In the genomic region with DNA sequence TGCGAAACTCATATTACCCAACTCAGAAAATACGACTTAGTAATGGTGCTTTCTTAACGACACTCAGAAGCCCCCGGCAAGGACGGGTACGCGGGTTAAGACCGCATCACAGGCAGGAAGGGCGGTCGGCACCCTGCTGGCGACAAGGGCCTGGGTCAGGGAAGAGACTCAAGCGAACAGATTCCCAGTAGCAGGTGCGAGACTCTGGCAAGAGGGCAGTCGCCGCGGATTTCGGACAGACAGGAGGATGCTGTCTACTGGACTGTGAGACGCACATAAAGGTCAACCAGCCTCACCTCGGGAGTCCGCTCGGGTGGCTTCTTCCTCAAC, we compare ENCODE assay signal across 8 cellular contexts. TPM values are rescaled to one million over a fixed set of nuclear protein-coding genes. Genes with fewer than 3 reads are reported as not detected.
DNase-seq lines count a peak whose midpoint lies in the region; ATAC-seq and TF ChIP-seq lines count a peak whose summit lies in the region.

No MANE protein-coding gene starts in this region.

- 0 to 1% methylated on average over 19 to 21 of the region's 21 CpGs for WGBS in endodermal cell (ENCODE audit: insufficient coverage in 1 of 2, insufficient read length in 1 of 2), 2 experiments

- peak; percentile 20 for ATAC-seq in HG02610 (IDR thresholded peaks at IDR 0.05; ENCODE audit: unreplicated experiment)

- H3K4me1 ChIP-seq in endodermal cell (ENCODE audit: control insufficient read depth, insufficient read depth, low read length) (no peaks in the 10 kb centered on the region), mucosa of rectum (ENCODE audit: control insufficient read depth in 2 of 2, insufficient read depth in 2 of 2, low read length in 2 of 2) (peaks cover 15 to 32% of the 10 kb centered on the region in 2 donors)

- H3K4me1 Mint-ChIP-seq in activated CD4-positive, alpha-beta T cell treated with anti-CD3 and anti-CD28 coated beads, Interleukin-2, amount 10 ng/mL, durations not matched to agents 7 days and 5 days = peaks cover 28% of the 10 kb centered on the region
- peaks cover 13% of the 10 kb centered on the region for H3K4me1 Mint-ChIP-seq in endodermal cell

- H3K27me3 ChIP-seq in endodermal cell (ENCODE audit: control insufficient read depth, insufficient read depth, low read length, poor library complexity, severe bottlenecking) (no peaks in the 10 kb centered on the region), mucosa of rectum (ENCODE audit: control insufficient read depth in 2 of 2, insufficient read depth in 2 of 2, low read length in 2 of 2) (no peaks in the 10 kb centered on the region)

- H3K9me3 ChIP-seq in endodermal cell (ENCODE audit: control insufficient read depth, low read length) (no peaks in the 10 kb centered on the region), mucosa of rectum (ENCODE audit: control insufficient read depth in 2 of 2, low read length in 2 of 2) (no peaks in the 10 kb centered on the region)

- H3K27me3 Mint-ChIP-seq in activated CD4-positive, alpha-beta T cell treated with anti-CD3 and anti-CD28 coated beads, Interleukin-2, amount 10 ng/mL, durations not matched to agents 7 days and 5 days = no peaks in the 10 kb centered on the region
- H3K27me3 Mint-ChIP-seq in endodermal cell (ENCODE audit: insufficient read depth) = no peaks in the 10 kb centered on the region

- POLR2A ChIA-PET in activated CD4-positive, alpha-beta T cell treated with anti-CD3 and anti-CD28 coated beads, Interleukin-2, amount 10 ng/mL, durations not matched to agents 7 days and 5 days (lab: Charles Lee) = no interaction called here

- CTCF ChIA-PET in activated CD4-positive, alpha-beta T cell treated with anti-CD3 and anti-CD28 coated beads, Interleukin-2, amount 10 ng/mL, durations not matched to agents 7 days and 5 days (lab: Charles Lee) = no interaction called here

- H3K4me3 Mint-ChIP-seq in activated CD4-positive, alpha-beta T cell treated with anti-CD3 and anti-CD28 coated beads, Interleukin-2, amount 10 ng/mL, durations not matched to agents 7 days and 5 days = peak overlapping the region; percentile 99
- peak overlapping the region; percentile 96 for H3K4me3 Mint-ChIP-seq in endodermal cell

- H3K9ac ChIP-seq in endodermal cell (ENCODE audit: extremely low read depth, low read length, poor library complexity, severe bottlenecking) (peak overlapping the region; percentile 90), mucosa of rectum (ENCODE audit: low read depth in 1 of 2, low read length in 2 of 2) (peak overlapping the region; percentile 99)

- H3K36me3 ChIP-seq in endodermal cell (ENCODE audit: control insufficient read depth, insufficient read depth, low read length) (no peaks in the 10 kb centered on the region), mucosa of rectum (ENCODE audit: control insufficient read depth in 2 of 2, insufficient read depth in 2 of 2, low read length in 2 of 2) (no peaks in the 10 kb centered on the region)

- DNase-seq in NCI-H345 (lab: John Stamatoyannopoulos, UW) (peak; percentile 37), NCI-H345 treated with DMSO at 0.1 percent for 48 hours (lab: John Stamatoyannopoulos, UW; ENCODE audit: unreplicated experiment) (no peak), NCI-H1092 (lab: John Stamatoyannopoulos, UW) (peak; percentile 22), endodermal cell (peak; percentile 93)
- DNase-seq in activated CD4-positive, alpha-beta T cell treated with anti-CD3 and anti-CD28 coated beads, Interleukin-2, amount 10 ng/mL, durations not matched to agents 7 days and 5 days = peak; percentile 71
- DNase-seq in stimulated activated naive CD4-positive, alpha-beta T cell treated with Interleukin-2 at 50 U/mL for 16 hours (lab: John Stamatoyannopoulos, UW) = peak; percentile 57

- peak overlapping the region; percentile 82 for H3K27ac ChIP-seq in endodermal cell (ENCODE audit: low read depth, low read length)
- peak overlapping the region; percentile 97 to 98 for H3K27ac ChIP-seq in mucosa of rectum (ENCODE audit: low read depth in 2 of 2, low read length in 2 of 2)

- H3K36me3 Mint-ChIP-seq in activated CD4-positive, alpha-beta T cell treated with anti-CD3 and anti-CD28 coated beads, Interleukin-2, amount 10 ng/mL, durations not matched to agents 7 days and 5 days (ENCODE audit: low read depth) = peaks cover 8% of the 10 kb centered on the region
- no peaks in the 10 kb centered on the region for H3K36me3 Mint-ChIP-seq in endodermal cell (ENCODE audit: low read depth)

- peak overlapping the region; percentile 92 for H3K4me3 ChIP-seq in endodermal cell (ENCODE audit: low read length)
- peak overlapping the region; percentile 98 to 99 for H3K4me3 ChIP-seq in mucosa of rectum (ENCODE audit: low read length in 2 of 2)

- TF ChIP-seq CTCF in endodermal cell (conservative IDR thresholded peaks at IDR 0.05) = no peak

- H3K9me3 Mint-ChIP-seq in activated CD4-positive, alpha-beta T cell treated with anti-CD3 and anti-CD28 coated beads, Interleukin-2, amount 10 ng/mL, durations not matched to agents 7 days and 5 days = no peaks in the 10 kb centered on the region
- no peaks in the 10 kb centered on the region for H3K9me3 Mint-ChIP-seq in endodermal cell

- peak overlapping the region; percentile 99 for H3K27ac Mint-ChIP-seq in activated CD4-positive, alpha-beta T cell treated with anti-CD3 and anti-CD28 coated beads, Interleukin-2, amount 10 ng/mL, durations not matched to agents 7 days and 5 days
- H3K27ac Mint-ChIP-seq in endodermal cell = peak overlapping the region; percentile 98

RNA-seq across cellular contexts. Expression of gene RAPGEF6, which starts 0.4 kb away (rescaled TPM):
- total RNA-seq in activated CD4-positive, alpha-beta T cell treated with anti-CD3 and anti-CD28 coated beads, Interleukin-2, amount 10 ng/mL, durations not matched to agents 7 days and 5 days = 10 to 100 TPM; 43.9 to 47.8 TPM
- 10 to 100 TPM; 19.2 to 24.0 TPM for total RNA-seq in endodermal cell
- polyA plus RNA-seq in endodermal cell (2013, experiment 1 of 2) = 17.4 TPM
- polyA plus RNA-seq in endodermal cell (2013, experiment 2 of 2) = 15.6 TPM
